In the genomic region with DNA sequence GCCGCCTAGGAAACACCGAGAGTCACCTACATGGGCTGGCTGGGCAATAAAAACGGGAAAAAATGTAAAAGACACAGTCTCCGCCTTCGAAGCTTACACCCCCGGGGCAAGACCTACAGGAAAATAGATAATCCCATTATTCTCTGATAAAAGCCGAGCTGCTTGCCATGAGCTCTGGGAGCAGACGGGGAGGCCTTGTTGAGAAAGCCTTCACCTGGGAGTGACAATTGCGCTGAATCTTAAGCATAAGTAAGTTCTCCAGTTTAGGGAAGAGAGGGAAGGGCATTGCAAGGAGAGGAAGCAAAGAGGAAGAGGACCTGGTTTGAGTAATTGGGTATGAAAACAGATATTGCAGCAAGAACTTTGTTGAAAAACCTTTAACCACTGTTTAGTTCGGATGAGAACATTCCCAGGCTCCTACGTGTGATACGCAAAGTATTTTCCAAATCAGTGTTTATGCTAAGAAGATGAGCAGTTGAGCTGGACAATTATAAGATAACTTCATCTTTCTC, we compare ENCODE assay signal across 8 cellular contexts. TPM values are rescaled to one million over a fixed set of nuclear protein-coding genes. Genes with fewer than 3 reads are reported as not detected.
DNase-seq lines count a peak whose midpoint lies in the region; ATAC-seq, FAIRE-seq and TF ChIP-seq lines count a peak whose summit lies in the region.

No MANE protein-coding gene starts in this region.

- no peak for TF ChIP-seq RAD21 in K562 (CRISPR knock-in tag; conservative IDR thresholded peaks at IDR 0.05 in 1 of 2, IDR thresholded peaks at IDR 0.05 in 1 of 2)

- ATAC-seq in K562: no peak; the same call in 2 of the 3 replicates
- no peak for ATAC-seq in sciatic nerve
- ATAC-seq in HG02610 (IDR thresholded peaks at IDR 0.05; ENCODE audit: unreplicated experiment): no peak

- CTCF ChIA-PET in BJ (lab: Yijun Ruan, JAX): interaction anchor here (0.7 to 2.2 kb wide), 2 partner anchors 9 to 78 kb away, joined by 3 to 6 read pairs; no protein-coding TSS in a partner anchor
- CTCF ChIA-PET in K562 (lab: Yijun Ruan, JAX; ENCODE audit: low intra/inter-chr PET ratio): no interaction called here

- in situ Hi-C loops in K562 (cut with MboI): no loop called here

- 31% methylated on average over 12 of the region's 12 CpGs for WGBS in K562 (ENCODE audit: insufficient coverage, low coverage, missing lambda C conversion rate)

- no peaks in the 10 kb centered on the region for H4K20me1 ChIP-seq in K562 (replicated peaks; ENCODE audit: control insufficient read depth, insufficient read depth, low read length)

- H3K36me3 ChIP-seq in BJ (ENCODE audit: control insufficient read depth, insufficient read depth, low read length) (no peaks in the 10 kb centered on the region), K562 (ENCODE audit: control insufficient read depth, insufficient read depth, low read length) (no peaks in the 10 kb centered on the region)

- POLR2A ChIA-PET in BJ (lab: Charles Lee): no interaction called here
- POLR2A ChIA-PET in K562 (lab: Yijun Ruan, JAX): interaction anchor here (0.5 to 1.9 kb wide), 6 partner anchors 8 to 1760 kb away, joined by 3 to 9 read pairs (median 4); no protein-coding TSS in a partner anchor

- peak overlapping the region; percentile 84 to 87 for H3K9ac ChIP-seq in K562 (ENCODE audit: insufficient read depth in 1 of 2, low read depth in 2 of 2, low read length in 2 of 2)

- H3K4me1 ChIP-seq in K562 (replicated peaks in 1 of 2; ENCODE audit: control insufficient read depth in 2 of 2, insufficient read depth in 2 of 2, low read length in 2 of 2) (peaks cover 8 to 14% of the 10 kb centered on the region in 2 experiments), mononuclear cell (ENCODE audit: insufficient read depth, low read length) (peaks cover 24% of the 10 kb centered on the region)

- TF ChIP-seq CTCF in BJ (IDR thresholded peaks at IDR 0.05; ENCODE audit: insufficient read depth, low read depth, low read length): no peak
- no peak for TF ChIP-seq CTCF in HL-60 (IDR thresholded peaks at IDR 0.05; ENCODE audit: insufficient read depth, low read length)
- TF ChIP-seq CTCF in K562 (IDR thresholded peaks at IDR 0.05 in 2 of 3, conservative IDR thresholded peaks at IDR 0.05 in 1 of 3; ENCODE audit: insufficient read depth in 2 of 3, low read depth in 1 of 3, low read length in 3 of 3): no peak

- no peak for TF ChIP-seq EP300 in K562 (IDR thresholded peaks at IDR 0.05; ENCODE audit: low read length)

- no TSS peak for BruUV-seq in K562 (replicated peaks; lab: Mats Ljungman, UMichigan)

- peak overlapping the region; percentile 90 for H2AFZ ChIP-seq in K562 (ENCODE audit: low read depth, low read length)

- FAIRE-seq in K562 (lab: Jason Lieb, UNC): peak; percentile 32

- intact Hi-C loops in K562 (cut with micrococcal nuclease) (loop anchor here (10.0 kb wide), 3 partner anchors 109 to 231 kb away; partner anchors contain the start of gene FAR1), sciatic nerve (cut with DNase I) (no loop called here)

- TF ChIP-seq POLR2A in K562 (conservative IDR thresholded peaks at IDR 0.05): no peak

- H3K27ac ChIP-seq in HL-60 (replicated peaks): peak overlapping the region; percentile 91
- H3K27ac ChIP-seq in K562 (ENCODE audit: extremely low read depth, low read depth, low read length): peak overlapping the region; percentile 79

- peak overlapping the region; percentile 86 for H3K4me2 ChIP-seq in K562 (ENCODE audit: insufficient read depth, low read length)

- DNase-seq in BJ (ENCODE audit: low read depth) (no peak), HL-60 (ENCODE audit: low read depth in 1 of 2, low spot score in 1 of 2) (peak in 1 of 2 experiments; percentile 51), K562 (ENCODE audit: extremely low read depth in 1 of 4, low spot score in 3 of 4) (peak in 2 of 4 experiments; percentile 17 to 34), DMS114 treated with DMSO at 0.1 percent for 48 hours (lab: John Stamatoyannopoulos, UW; ENCODE audit: unreplicated experiment) (no peak), sciatic nerve (ENCODE audit: low spot score) (no peak)
- DNase-seq in NK-92 treated with Interleukin-12 subunit alpha and Interleukin-12 subunit beta, amount 100 ng/mL, for 24 hours (lab: John Stamatoyannopoulos, UW): no peak

- H3K79me2 ChIP-seq in K562 (ENCODE audit: control insufficient read depth, insufficient read depth, low read length): peaks cover 19% of the 10 kb centered on the region

- no peaks in the 10 kb centered on the region for H3K9me1 ChIP-seq in K562 (ENCODE audit: control insufficient read depth, insufficient read depth, low read length)

- H3K9me3 ChIP-seq in K562 (replicated peaks; ENCODE audit: control insufficient read depth, insufficient read depth, low read depth, low read length): no peaks in the 10 kb centered on the region
- H3K9me3 ChIP-seq in mononuclear cell (ENCODE audit: low read depth, low read length): no peaks in the 10 kb centered on the region

- peak overlapping the region; percentile 95 for H3K4me3 ChIP-seq in BJ (ENCODE audit: low read depth, low read length)
- H3K4me3 ChIP-seq in HL-60 (replicated peaks; ENCODE audit: insufficient read depth, low read length): peak overlapping the region; percentile 99
- H3K4me3 ChIP-seq in K562: peak overlapping the region; percentile 91
- peak overlapping the region; percentile 93 for H3K4me3 ChIP-seq in mononuclear cell (ENCODE audit: low read length)

- H3K27me3 ChIP-seq in BJ (ENCODE audit: control insufficient read depth, insufficient read depth, low read length) (0 out of 2 replicates have a peak, but pooled peaks cover 2% of the 10 kb centered on the region), HL-60 (ENCODE audit: insufficient read depth, poor library complexity, severe bottlenecking) (no peaks in the 10 kb centered on the region), K562 (ENCODE audit: control insufficient read depth in 2 of 2, insufficient read depth in 2 of 2, low read length in 2 of 2) (no peaks in the 10 kb centered on the region), mononuclear cell (ENCODE audit: insufficient read depth, low read length) (peaks cover 3% of the 10 kb centered on the region)

TF ChIP-seq in K562, 482 proteins besides CTCF, POLR2A, EP300 and RAD21 (continues in another document):
- TF ChIP-seq, protein P1, sequence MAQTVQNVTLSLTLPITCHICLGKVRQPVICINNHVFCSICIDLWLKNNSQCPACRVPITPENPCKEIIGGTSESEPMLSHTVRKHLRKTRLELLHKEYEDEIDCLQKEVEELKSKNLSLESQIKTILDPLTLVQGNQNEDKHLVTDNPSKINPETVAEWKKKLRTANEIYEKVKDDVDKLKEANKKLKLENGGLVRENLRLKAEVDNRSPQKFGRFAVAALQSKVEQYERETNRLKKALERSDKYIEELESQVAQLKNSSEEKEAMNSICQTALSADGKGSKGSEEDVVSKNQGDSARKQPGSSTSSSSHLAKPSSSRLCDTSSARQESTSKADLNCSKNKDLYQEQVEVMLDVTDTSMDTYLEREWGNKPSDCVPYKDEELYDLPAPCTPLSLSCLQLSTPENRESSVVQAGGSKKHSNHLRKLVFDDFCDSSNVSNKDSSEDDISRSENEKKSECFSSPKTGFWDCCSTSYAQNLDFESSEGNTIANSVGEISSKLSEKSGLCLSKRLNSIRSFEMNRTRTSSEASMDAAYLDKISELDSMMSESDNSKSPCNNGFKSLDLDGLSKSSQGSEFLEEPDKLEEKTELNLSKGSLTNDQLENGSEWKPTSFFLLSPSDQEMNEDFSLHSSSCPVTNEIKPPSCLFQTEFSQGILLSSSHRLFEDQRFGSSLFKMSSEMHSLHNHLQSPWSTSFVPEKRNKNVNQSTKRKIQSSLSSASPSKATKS (CRISPR knock-in tag; IDR thresholded peaks at IDR 0.05): no peak

RNA-seq across cellular contexts. Expression of gene BTBD10, which starts 0.8 kb away (rescaled TPM):
- polyA plus RNA-seq in BJ (2011; rRNA removed) (26.9 and 50.9 TPM in 2 replicates), K562 (2011; rRNA removed) (14.6 and 17.3 TPM in 2 replicates), K562 (2014; fragmentation: Illumina TruSeq; extraction: Trizol) (15.5 and 16.3 TPM in 2 replicates), K562 (2014; fragmentation: Nextera tagmentation; extraction: Ambion mirVana) (10 to 100 TPM; 13.4 to 21.4 TPM), K562 (2014; rRNA removed) (11.9 and 15.0 TPM in 2 replicates)
- 29.3 and 30.2 TPM in 2 replicates for polyA minus RNA-seq in BJ (2011; rRNA and poly(A)+ RNA removed)
- 11.0 and 19.9 TPM in 2 replicates for total RNA-seq in K562 (2011; cell fraction: chromatin; rRNA removed; ENCODE audit: low replicate concordance)
- total RNA-seq in K562 (2011; cell fraction: nucleolus; rRNA removed): 3.3 and 4.3 TPM in 2 replicates
- total RNA-seq in K562 (2011; cell fraction: nucleoplasm; rRNA removed): 9.9 and 14.0 TPM in 2 replicates
- total RNA-seq in K562 (2014; rRNA removed) (15.3 and 16.1 TPM in 2 replicates), K562 (2014; rRNA removed; fragmentation: Illumina TruSeq; extraction: Trizol) (20.2 and 22.8 TPM in 2 replicates), K562 (2015; rRNA removed; fragmentation: Illumina TruSeq; extraction: Trizol) (20.9 and 22.8 TPM in 2 replicates), K562 (2021) (11.6 and 12.4 TPM in 2 replicates), mononuclear cell (40.8 TPM), sciatic nerve (34.9 TPM)
- 4.5 and 7.6 TPM in 2 replicates for polyA plus RNA-seq in K562 (2011; cell fraction: cytosol; rRNA removed)
- polyA plus RNA-seq in K562 (2011; cell fraction: nucleus; rRNA removed): 6.4 and 8.2 TPM in 2 replicates
- polyA plus RNA-seq in K562 (2012): 12.2 and 12.3 TPM in 2 replicates
- 42.9 and 48.8 TPM in 2 replicates for polyA minus RNA-seq in K562 (2011; rRNA and poly(A)+ RNA removed)
- 6.6 and 12.0 TPM in 2 replicates for polyA minus RNA-seq in K562 (2011; cell fraction: cytosol; rRNA and poly(A)+ RNA removed)
- polyA minus RNA-seq in K562 (2011; cell fraction: nucleus; rRNA and poly(A)+ RNA removed): 8.9 and 16.7 TPM in 2 replicates

RNA-seq across cellular contexts. Expression of gene PTH, which starts 32.0 kb away (rescaled TPM):
- not detected in 2 replicates for polyA plus RNA-seq in BJ (2011; rRNA removed)
- not detected in 2 replicates for polyA minus RNA-seq in BJ (2011; rRNA and poly(A)+ RNA removed)
- not detected in 2 replicates for total RNA-seq in K562 (2011; cell fraction: chromatin; rRNA removed; ENCODE audit: low replicate concordance)
- not detected in 2 replicates for total RNA-seq in K562 (2011; cell fraction: nucleolus; rRNA removed)
- not detected in 2 replicates for total RNA-seq in K562 (2011; cell fraction: nucleoplasm; rRNA removed)
- not detected in 2 replicates for total RNA-seq in K562 (2014; rRNA removed)
- not detected in 2 replicates for total RNA-seq in K562 (2014; rRNA removed; fragmentation: Illumina TruSeq; extraction: Trizol)
- not detected in 2 replicates for total RNA-seq in K562 (2015; rRNA removed; fragmentation: Illumina TruSeq; extraction: Trizol)
- total RNA-seq in K562 (2021): not detected in 2 replicates
- polyA plus RNA-seq in K562 (2011; rRNA removed): not detected in 2 replicates
- not detected in 2 replicates for polyA plus RNA-seq in K562 (2011; cell fraction: cytosol; rRNA removed)
- not detected in 2 replicates for polyA plus RNA-seq in K562 (2011; cell fraction: nucleus; rRNA removed)
- polyA plus RNA-seq in K562 (2012): not detected in 2 replicates
- not detected in 2 replicates for polyA plus RNA-seq in K562 (2014; fragmentation: Illumina TruSeq; extraction: Trizol)
- not detected for polyA plus RNA-seq in K562 (2014; fragmentation: Nextera tagmentation; extraction: Ambion mirVana)
- polyA plus RNA-seq in K562 (2014; rRNA removed): not detected in 2 replicates
- polyA minus RNA-seq in K562 (2011; rRNA and poly(A)+ RNA removed): not detected in 2 replicates
- not detected in 2 replicates for polyA minus RNA-seq in K562 (2011; cell fraction: cytosol; rRNA and poly(A)+ RNA removed)
- polyA minus RNA-seq in K562 (2011; cell fraction: nucleus; rRNA and poly(A)+ RNA removed): not detected in 2 replicates
- total RNA-seq in mononuclear cell: not detected
- not detected for total RNA-seq in sciatic nerve
